In the genomic region with DNA sequence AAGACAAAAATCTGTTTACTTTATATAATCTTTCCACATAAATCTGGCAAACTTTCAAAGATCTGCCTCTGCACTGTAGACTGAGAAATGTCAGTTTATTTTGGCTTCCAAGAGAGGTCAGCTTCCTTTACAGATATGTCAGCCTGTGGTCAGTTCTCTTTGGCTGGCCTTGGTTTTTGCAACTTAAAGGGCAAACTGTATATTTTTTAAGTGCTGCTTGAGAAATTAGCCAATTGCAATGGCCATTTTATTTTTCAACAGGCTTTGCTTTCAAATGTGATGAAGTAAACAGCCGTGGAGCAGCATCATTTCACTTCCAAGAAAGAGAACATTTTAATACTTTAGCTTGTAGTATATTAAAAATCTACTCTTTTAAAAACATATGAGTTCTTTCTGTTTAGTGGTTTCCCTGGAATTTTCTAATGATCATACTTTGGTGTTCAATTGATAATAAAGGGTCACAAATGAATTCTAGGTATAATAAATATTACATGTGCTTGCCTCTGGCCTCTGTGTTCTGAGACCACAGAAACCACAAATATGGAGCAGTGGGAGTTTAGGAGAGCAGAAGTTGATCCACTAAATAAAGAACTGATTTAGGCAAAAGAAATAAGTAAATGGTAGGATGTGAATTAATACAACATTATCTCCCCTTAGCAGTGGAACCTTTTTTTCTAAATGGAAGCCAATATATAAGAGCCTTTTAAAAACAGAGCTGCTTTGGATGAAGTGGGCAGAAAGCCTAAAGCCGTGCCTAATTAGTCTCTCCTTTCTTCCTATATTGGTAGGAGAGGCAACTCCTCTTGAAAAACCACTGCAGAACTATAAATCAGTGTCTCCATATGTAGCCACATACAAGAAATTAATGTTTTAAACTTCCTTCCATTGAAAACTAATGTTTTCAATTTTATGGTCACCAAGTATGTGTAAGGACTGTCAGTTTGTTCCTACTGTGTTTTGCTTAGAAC, we compare ENCODE assay signal across 20 cellular contexts. TPM values are rescaled to one million over a fixed set of nuclear protein-coding genes. Genes with fewer than 3 reads are reported as not detected.
DNase-seq lines count a peak whose midpoint lies in the region; ATAC-seq and TF ChIP-seq lines count a peak whose summit lies in the region.
"Had no signal": no experiment of that assay in that cellular context is flagged by ENCODE, and none has a peak within 500 bp of the region (broad histone marks: within the 10 kb centered on the region; RNA-seq: fewer than 3 reads in every experiment).

No MANE protein-coding gene starts in this region.

- H3K27ac ChIP-seq in A673 (ENCODE audit: low read depth, low read length, poor library complexity, severe bottlenecking) (peak overlapping the region; percentile 36), body of pancreas (no peak overlapping the region)
- H3K27ac ChIP-seq in CD8-positive, alpha-beta memory T cell (ENCODE audit: low read depth, low read length): no peak overlapping the region
- H3K27ac ChIP-seq: adrenal gland, foreskin keratinocyte, transverse colon had no signal

- CTCF ChIA-PET in A673 (lab: Charles Lee): no interaction called here
- CTCF ChIA-PET in CD8-positive, alpha-beta memory T cell (lab: Charles Lee): no interaction called here

- H3K36me3 ChIP-seq in A673 (ENCODE audit: insufficient read depth, low read length, poor library complexity, severe bottlenecking): no peaks in the 10 kb centered on the region
- no peaks in the 10 kb centered on the region for H3K36me3 ChIP-seq in CD8-positive, alpha-beta memory T cell (ENCODE audit: insufficient read depth, low read length)
- H3K36me3 ChIP-seq in body of pancreas (replicated peaks in 1 of 2; ENCODE audit: insufficient read depth in 1 of 2, low read depth in 2 of 2): no peaks in the 10 kb centered on the region
- H3K36me3 ChIP-seq: adrenal gland, right atrium auricular region, transverse colon had no signal

- intact Hi-C loops in A673 (cut with micrococcal nuclease; ENCODE audit: unreplicated experiment): no loop called here
- intact Hi-C loops in body of pancreas (cut with DNase I): no loop called here

- BruUV-seq in A673 (replicated peaks; lab: Mats Ljungman, UMichigan): no TSS peak

- no peak for TF ChIP-seq CTCF in A673 (conservative IDR thresholded peaks at IDR 0.05; ENCODE audit: low read depth, low read length)
- no peak for TF ChIP-seq CTCF in body of pancreas (IDR thresholded peaks at IDR 0.05)

- H3K27me3 ChIP-seq in A673 (replicated peaks; ENCODE audit: insufficient read depth, low read depth, low read length, poor library complexity) (no peaks in the 10 kb centered on the region), body of pancreas (no peaks in the 10 kb centered on the region)
- no peaks in the 10 kb centered on the region for H3K27me3 ChIP-seq in CD8-positive, alpha-beta memory T cell (ENCODE audit: insufficient read depth, low read length, poor library complexity, severe bottlenecking)
- H3K27me3 ChIP-seq: adrenal gland, foreskin keratinocyte, right atrium auricular region, transverse colon had no signal

- no peaks in the 10 kb centered on the region for H3K27me3 Mint-ChIP-seq in CD8-positive, alpha-beta memory T cell
- H3K27me3 Mint-ChIP-seq: activated CD4-positive, alpha-beta T cell treated with anti-CD3 and anti-CD28 coated beads, Interleukin-2, amount 10 ng/mL, durations not matched to agents 7 days and 5 days; T-helper 17 cell had no signal

- H3K9me3 Mint-ChIP-seq in CD8-positive, alpha-beta memory T cell: peaks cover 0 to 7% (median 0%) of the 10 kb centered on the region in 5 donors
- H3K9me3 Mint-ChIP-seq: activated CD4-positive, alpha-beta T cell treated with anti-CD3 and anti-CD28 coated beads, Interleukin-2, amount 10 ng/mL, durations not matched to agents 7 days and 5 days had no signal

- H3K9me3 ChIP-seq in A673 (ENCODE audit: low read depth, low read length, poor library complexity, severe bottlenecking) (no peaks in the 10 kb centered on the region), body of pancreas (no peaks in the 10 kb centered on the region)
- no peaks in the 10 kb centered on the region for H3K9me3 ChIP-seq in CD8-positive, alpha-beta memory T cell (ENCODE audit: low read length)
- H3K9me3 ChIP-seq: adrenal gland, Caco-2, right atrium auricular region, transverse colon had no signal

- H3K4me1 ChIP-seq in A673 (ENCODE audit: insufficient read depth, low read length, poor library complexity, severe bottlenecking): peaks cover 64% of the 10 kb centered on the region
- H3K4me1 ChIP-seq in CD8-positive, alpha-beta memory T cell (ENCODE audit: insufficient read depth, low read length): no peaks in the 10 kb centered on the region
- no peaks in the 10 kb centered on the region for H3K4me1 ChIP-seq in body of pancreas
- H3K4me1 ChIP-seq: Caco-2, foreskin keratinocyte, right atrium auricular region had no signal

- no peaks in the 10 kb centered on the region for H3K4me1 Mint-ChIP-seq in CD8-positive, alpha-beta memory T cell
- H3K4me1 Mint-ChIP-seq: activated CD4-positive, alpha-beta T cell treated with anti-CD3 and anti-CD28 coated beads, Interleukin-2, amount 10 ng/mL, durations not matched to agents 7 days and 5 days; T-helper 17 cell had no signal

- H3K4me3 ChIP-seq in A673 (ENCODE audit: low read depth, low read length, poor library complexity, severe bottlenecking): no peak overlapping the region
- H3K4me3 ChIP-seq in CD8-positive, alpha-beta memory T cell (ENCODE audit: low read length): no peak overlapping the region
- H3K4me3 ChIP-seq in body of pancreas: no peak overlapping the region
- H3K4me3 ChIP-seq: adrenal gland, lung, right atrium auricular region, transverse colon had no signal

- H3K27ac Mint-ChIP-seq in CD8-positive, alpha-beta memory T cell: no peak overlapping the region
- H3K27ac Mint-ChIP-seq: activated CD4-positive, alpha-beta T cell treated with anti-CD3 and anti-CD28 coated beads, Interleukin-2, amount 10 ng/mL, durations not matched to agents 7 days and 5 days; T-helper 17 cell had no signal

- no peaks in the 10 kb centered on the region for H3K36me3 Mint-ChIP-seq in CD8-positive, alpha-beta memory T cell

- DNase-seq in A673 (ENCODE audit: low spot score): no peak
- DNase-seq in NCI-H1105 treated with DMSO at 0.1 percent for 48 hours (lab: John Stamatoyannopoulos, UW): peak; percentile 31
- DNase-seq in astrocyte of the hippocampus (ENCODE audit: low read depth, low spot score): peak; percentile 81
- DNase-seq in inferior parietal cortex (ENCODE audit: extremely low spot score): peak; percentile 36
- no peak for DNase-seq in CD8-positive, alpha-beta memory T cell
- no peak for DNase-seq in body of pancreas
- no peak for DNase-seq in stimulated activated CD8-positive, alpha-beta memory T cell treated with anti-CD3 and anti-CD28 coated beads, Interleukin-4, amount 100 ng/mL, for 48 hours
- DNase-seq: activated CD4-positive, alpha-beta T cell treated with anti-CD3 and anti-CD28 coated beads, Interleukin-2, amount 10 ng/mL, durations not matched to agents 7 days and 5 days; activated T-cell treated with anti-CD3 and anti-CD28 coated beads, Interleukin-2, amount 50 U/mL, for 48 hours; adrenal gland; Caco-2; foreskin keratinocyte; NCI-H1930; NCI-H748 treated with DMSO at 0.1 percent for 48 hours; stimulated activated CD4-positive, alpha-beta T cell treated with anti-CD3 and anti-CD28 coated beads, Interleukin-2, amount 100 ng/mL, for 48 hours; T-helper 17 cell; transverse colon had no signal

- no peak overlapping the region for H3K4me3 Mint-ChIP-seq in CD8-positive, alpha-beta memory T cell
- H3K4me3 Mint-ChIP-seq: activated CD4-positive, alpha-beta T cell treated with anti-CD3 and anti-CD28 coated beads, Interleukin-2, amount 10 ng/mL, durations not matched to agents 7 days and 5 days; T-helper 17 cell had no signal

- WGBS in body of pancreas, 2 donors: 72% methylated on average over 2 of the region's 2 CpGs

- POLR2A ChIA-PET in A673 (lab: Charles Lee; ENCODE audit: low non-redundant PET): no interaction called here
- POLR2A ChIA-PET in CD8-positive, alpha-beta memory T cell (lab: Charles Lee): no interaction called here

- no peak for ATAC-seq in body of pancreas
- ATAC-seq in HG02642 (IDR thresholded peaks at IDR 0.05; ENCODE audit: poor library complexity, unreplicated experiment): no peak
- ATAC-seq: foreskin keratinocyte, T-helper 17 cell had no signal

- TF ChIP-seq POLR2A in body of pancreas (IDR thresholded peaks at IDR 0.05): no peak

RNA-seq across cellular contexts. Expression of a gene that starts 16.2 kb away (rescaled TPM):
- total RNA-seq in A673 (2021) (7.7 and 8.1 TPM in 2 replicates), body of pancreas (1 to 10 TPM in 1 of 2 donors, under 1 TPM in 1; under 0.01 to 1.3 TPM)
- not detected for total RNA-seq in CD8-positive, alpha-beta memory T cell
- polyA plus RNA-seq in CD8-positive, alpha-beta memory T cell: not detected
- total RNA-seq: activated CD4-positive, alpha-beta T cell treated with anti-CD3 and anti-CD28 coated beads, Interleukin-2, amount 10 ng/mL, durations not matched to agents 7 days and 5 days; foreskin keratinocyte; T-helper 17 cell had no signal
- polyA plus RNA-seq: foreskin keratinocyte had no signal

Comparison
In these comparisons a context has a peak if more than half of its experiments do, and no peak if none do; other contexts are left out.
1. DNase-seq: peak in NCI-H1105 treated with DMSO at 0.1 percent for 48 hours (single experiment), astrocyte of the hippocampus (single experiment) and inferior parietal cortex (single experiment); none in A673 (single experiment), CD8-positive, alpha-beta memory T cell (0 of 5), body of pancreas (0 of 4) and stimulated activated CD8-positive, alpha-beta memory T cell treated with anti-CD3 and anti-CD28 coated beads, Interleukin-4, amount 100 ng/mL, for 48 hours (single experiment).